Comparison of ENCODE assay signal across 8 cellular contexts in genomic region chr10:73495884-73496674, GRCh38. TPM values are rescaled to one million over a fixed set of nuclear protein-coding genes. Genes with fewer than 3 reads are reported as not detected.
DNase-seq lines count a peak whose midpoint lies in the region; ATAC-seq and TF ChIP-seq lines count a peak whose summit lies in the region.

TSS of gene PPP3CB (minus strand) at chr10:73496024. CDS start at chr10:73495889, 135 bp downstream.

- H3K9me3 Mint-ChIP-seq in T-cell, result no peaks in the 10 kb centered on the region

- no peaks in the 10 kb centered on the region for H3K27me3 Mint-ChIP-seq in T-cell

- H3K36me3 Mint-ChIP-seq in T-cell, result peaks cover 3% of the 10 kb centered on the region

- peak within 1 kb of the TSS; percentile 98 to 99 for H3K27ac Mint-ChIP-seq in T-cell

- H3K4me1 Mint-ChIP-seq in T-cell, result peaks cover 56 to 61% (median 57%) of the 10 kb centered on the region in 3 donors

- no peaks in the 10 kb centered on the region for H3K27me3 ChIP-seq in prostate gland (replicated peaks; ENCODE audit: insufficient read depth)

- CTCF ChIA-PET in T-cell (lab: Charles Lee), result interaction anchor here (0.6 to 1.5 kb wide), 5 partner anchors 17 to 495 kb away, joined by 3 to 9 read pairs (median 6); no protein-coding TSS in a partner anchor

- TF ChIP-seq CTCF in GM12865 (IDR thresholded peaks at IDR 0.05; ENCODE audit: insufficient read depth, low read depth, low read length, missing control alignments) (no peak), prostate gland (IDR thresholded peaks at IDR 0.05) (no peak)

- no peak for TF ChIP-seq POLR2A in prostate gland (IDR thresholded peaks at IDR 0.05)

- WGBS in prostate gland, result 6% methylated on average over 25 of the region's 28 CpGs

- no peaks in the 10 kb centered on the region for H3K9me3 ChIP-seq in prostate gland

- peaks cover 0 to 8% of the 10 kb centered on the region in 2 donors for H3K36me3 ChIP-seq in prostate gland

- ATAC-seq in HG02852 (IDR thresholded peaks at IDR 0.05; ENCODE audit: unreplicated experiment), result peak; percentile 74
- peak; percentile 79 to 87 (median 84) for ATAC-seq in T-cell (replicated peaks in 1 of 4)
- ATAC-seq in left ventricle myocardium superior, result peak; percentile 91

- peak within 1 kb of the TSS; percentile 86 to 97 for H3K27ac ChIP-seq in prostate gland

- H3K4me3 Mint-ChIP-seq in T-cell, result peak within 1 kb of the TSS; percentile 76 to 97 (median 97)

- no peaks in the 10 kb centered on the region for H3K4me1 ChIP-seq in prostate gland (replicated peaks)

- H3K4me3 ChIP-seq in GM12865 (ENCODE audit: low read depth, low read length) (peak within 1 kb of the TSS; percentile 83), prostate gland (peak within 1 kb of the TSS; percentile 63 to 85)

- DNase-seq in GM12865 (ENCODE audit: low read depth) (peak; percentile 98), NCI-H146 (lab: John Stamatoyannopoulos, UW) (peak; percentile 96), T-cell (peak in 33 of 34 experiments; percentile 74 to 94 (median 90)), amniotic stem cell (lab: John Stamatoyannopoulos, UW) (peak; percentile 80), left ventricle myocardium superior (peak; percentile 92), prostate gland (ENCODE audit: low spot score) (peak; percentile 88), ureter (ENCODE audit: low spot score) (peak; percentile 94)

- POLR2A ChIA-PET in T-cell (lab: Charles Lee), result interaction anchor here (0.6 to 1.1 kb wide), 6 partner anchors 18 to 1737 kb away, joined by 3 to 8 read pairs (median 4); no protein-coding TSS in a partner anchor

- intact Hi-C loops in left ventricle myocardium superior (cut with micrococcal nuclease) (no loop called here), prostate gland (cut with DNase I) (loop anchor here (10.0 kb wide), 2 partner anchors 81 to 241 kb away; partner anchors contain the start of genes ANXA7 and MRPS16)

RNA-seq across cellular contexts. Expression of gene PPP3CB, which starts in this region (rescaled TPM):
- 10 to 100 TPM; 35.5 to 39.5 (median 37.0) TPM for total RNA-seq in T-cell
- 67.7 TPM for total RNA-seq in left ventricle myocardium superior
- total RNA-seq in prostate gland, result 10 to 100 TPM; 38.6 to 44.3 TPM
- 47.1 TPM for total RNA-seq in ureter

Comparison
In these comparisons a context has a peak if more than half of its experiments do, and no peak if none do; other contexts are left out.
1. Peak in every context shown above with its lines: DNase-seq, ATAC-seq, H3K4me3 ChIP-seq and H3K27ac ChIP-seq.